ENCODE assay signal across 27 cellular contexts in genomic region chr9:126435626-126436025, GRCh38.
DNase-seq lines count a peak whose midpoint lies in the region; ATAC-seq, FAIRE-seq and TF ChIP-seq lines count a peak whose summit lies in the region.
"Had no signal": no experiment of that assay in that cellular context is flagged by ENCODE, and none has a peak within 500 bp of the region (broad histone marks: within the 10 kb centered on the region; RNA-seq: fewer than 3 reads in every experiment).

No MANE protein-coding gene starts in this region.

- H3K27me3 Mint-ChIP-seq in H9 (ENCODE audit: low read depth) (no peaks in the 10 kb centered on the region), brain (peaks cover 8% of the 10 kb centered on the region)
- H3K27me3 Mint-ChIP-seq: CD4-positive, alpha-beta T cell had no signal

- WGBS in H9 (ENCODE audit: extremely low coverage, insufficient read length, low lambda C conversion rate) = no CpG with 5 or more reads among the region's 8 CpGs
- WGBS in small intestine, 3 donors = 91 to 95% (median 94%) methylated on average over 8 of the region's 8 CpGs

- ATAC-seq in stimulated activated effector memory CD8-positive, alpha-beta T cell treated with anti-CD3 and anti-CD28 coated beads, Interleukin-12 subunit alpha, Interleukin-12 subunit beta, amount 100 ng/mL, for 72 hours = no peak
- ATAC-seq in SK-N-SH treated with all-trans-retinoic acid at 6 μM for 48 hours (no peak), GM21526 (IDR thresholded peaks at IDR 0.05; ENCODE audit: low FRiP score, unreplicated experiment) (no peak)
- ATAC-seq: GM23338, HCT116, Right ventricle myocardium inferior had no signal

- H3K18ac ChIP-seq in H9 (ENCODE audit: insufficient read length, low read depth, low read length) = no peak overlapping the region

- no peak overlapping the region for H3K4me3 Mint-ChIP-seq in H9
- H3K4me3 Mint-ChIP-seq in brain = peak overlapping the region in 1 of 5 experiments; percentile 40
- H3K4me3 Mint-ChIP-seq in stimulated activated effector memory CD8-positive, alpha-beta T cell treated with anti-CD3 and anti-CD28 coated beads, Interleukin-12 subunit alpha, Interleukin-12 subunit beta, amount 100 ng/mL, for 72 hours = no peak overlapping the region
- H3K4me3 Mint-ChIP-seq: CD4-positive, alpha-beta T cell; GM23338 had no signal

- H3K9me3 Mint-ChIP-seq in H9 (no peaks in the 10 kb centered on the region), brain (no peaks in the 10 kb centered on the region)
- no peaks in the 10 kb centered on the region for H3K9me3 Mint-ChIP-seq in stimulated activated effector memory CD8-positive, alpha-beta T cell treated with anti-CD3 and anti-CD28 coated beads, Interleukin-12 subunit alpha, Interleukin-12 subunit beta, amount 100 ng/mL, for 72 hours
- H3K9me3 Mint-ChIP-seq: CD4-positive, alpha-beta T cell; GM23338 had no signal

- H3K9ac ChIP-seq in H9 (ENCODE audit: extremely low read depth, insufficient read length, low read length) = no peak overlapping the region
- H3K9ac ChIP-seq in MM.1S (ENCODE audit: low read length) = no peak overlapping the region
- H3K9ac ChIP-seq: BLaER1 treated with 17β-estradiol and CSF1 and Interleukin-3, amounts not matched to agents 10 nM and 100 nM had no signal

- no peaks in the 10 kb centered on the region for H3K36me3 Mint-ChIP-seq in H9 (ENCODE audit: insufficient read depth in 1 of 3, low read depth in 3 of 3)
- peaks cover 12% of the 10 kb centered on the region for H3K36me3 Mint-ChIP-seq in brain
- H3K36me3 Mint-ChIP-seq in stimulated activated effector memory CD8-positive, alpha-beta T cell treated with anti-CD3 and anti-CD28 coated beads, Interleukin-12 subunit alpha, Interleukin-12 subunit beta, amount 100 ng/mL, for 72 hours = no peaks in the 10 kb centered on the region

- no peak overlapping the region for H2BK12ac ChIP-seq in H9 (ENCODE audit: insufficient read length, low read depth, low read length)

- H4K20me1 ChIP-seq in H9 (ENCODE audit: control insufficient read depth, insufficient read depth, insufficient read length) (no peaks in the 10 kb centered on the region), MM.1S (ENCODE audit: insufficient read depth, low read length) (no peaks in the 10 kb centered on the region)
- H4K20me1 ChIP-seq: BLaER1 treated with 17β-estradiol and CSF1 and Interleukin-3, amounts not matched to agents 10 nM and 100 nM had no signal

- no peak overlapping the region for H2BK15ac ChIP-seq in H9 (ENCODE audit: low read depth, low read length)

- H3K36me3 ChIP-seq in MM.1S (replicated peaks; ENCODE audit: insufficient read depth, low read length) (no peaks in the 10 kb centered on the region), small intestine (ENCODE audit: control insufficient read depth in 2 of 2, insufficient read depth in 2 of 2, low read length in 2 of 2) (no peaks in the 10 kb centered on the region)

- no peaks in the 10 kb centered on the region for H3K79me2 ChIP-seq in H9 (ENCODE audit: insufficient read depth, low read length)
- H3K79me2 ChIP-seq in MM.1S (ENCODE audit: low read length) = no peaks in the 10 kb centered on the region

- no peak overlapping the region for H2AK5ac ChIP-seq in H9 (ENCODE audit: insufficient read length, low read length)

- no peaks in the 10 kb centered on the region for H3K79me1 ChIP-seq in H9 (ENCODE audit: insufficient read depth, low read depth, low read length, poor library complexity, severe bottlenecking)

- H3K4ac ChIP-seq in H9 (ENCODE audit: low read depth, low read length) = no peak overlapping the region

- H3F3A ChIP-seq in MM.1S (ENCODE audit: insufficient read depth, low read length) = no peaks in the 10 kb centered on the region

- H3K4me1 ChIP-seq in H9 (ENCODE audit: insufficient read depth, low read length) = no peaks in the 10 kb centered on the region
- no peaks in the 10 kb centered on the region for H3K4me1 ChIP-seq in MM.1S (ENCODE audit: low read length)
- no peaks in the 10 kb centered on the region for H3K4me1 ChIP-seq in small intestine (ENCODE audit: control insufficient read depth in 2 of 2, insufficient read depth in 1 of 2, low read depth in 1 of 2, low read length in 1 of 2)
- H3K4me1 ChIP-seq: SJCRH30 had no signal

- no peak overlapping the region for H3K4me2 ChIP-seq in H9 (ENCODE audit: insufficient read depth, insufficient read length, low read length)
- H3K4me2 ChIP-seq in MM.1S (ENCODE audit: low read depth, low read length) = no peak overlapping the region
- H3K4me2 ChIP-seq: BLaER1 treated with 17β-estradiol and CSF1 and Interleukin-3, amounts not matched to agents 10 nM and 100 nM; GM23338; PC-9 had no signal

- no peak overlapping the region for H4K8ac ChIP-seq in H9 (replicated peaks; ENCODE audit: insufficient read length, low read depth, low read length)

- DNase-seq in H9 (no peak), islet precursor cell (peak; percentile 30), MM.1S (no peak), small intestine (no peak)
- no peak for DNase-seq in stimulated activated effector memory CD8-positive, alpha-beta T cell treated with anti-CD3 and anti-CD28 coated beads, Interleukin-12 subunit alpha, Interleukin-12 subunit beta, amount 100 ng/mL, for 72 hours (ENCODE audit: low spot score in 2 of 2)
- DNase-seq: AML-193; CD4-positive, alpha-beta T cell; DMS53; IMR-90; KG1; MG63; NCI-H1694; NCI-H2029 treated with DMSO at 0.1 percent for 48 hours; NCI-H446 treated with DMSO at 0.1 percent for 48 hours; NCI-H526; NK-92 treated with Interleukin-12 subunit alpha and Interleukin-12 subunit beta, amount 100 ng/mL, for 24 hours; PC-9; SJCRH30 had no signal

- H2AFZ ChIP-seq in H9 (ENCODE audit: low read length) (no peak overlapping the region), MM.1S (ENCODE audit: low read length) (no peak overlapping the region)
- H2AFZ ChIP-seq: GM23338, PC-9 had no signal

- H3K27me3 ChIP-seq in H9 (ENCODE audit: insufficient read depth, low read length) = no peaks in the 10 kb centered on the region
- H3K27me3 ChIP-seq in MM.1S (replicated peaks; ENCODE audit: insufficient read depth, low read length) = no peaks in the 10 kb centered on the region
- H3K27me3 ChIP-seq in small intestine (ENCODE audit: control insufficient read depth in 2 of 2, insufficient read depth in 2 of 2, low read length in 2 of 2) = no peaks in the 10 kb centered on the region
- H3K27me3 ChIP-seq: BLaER1 treated with 17β-estradiol and CSF1 and Interleukin-3, amounts not matched to agents 10 nM and 100 nM; MG63; SJCRH30 had no signal

- H3T11ph ChIP-seq in H9 (ENCODE audit: low read length) = no peak overlapping the region

- H2BK20ac ChIP-seq in H9 (ENCODE audit: low read depth, low read length, poor library complexity, severe bottlenecking) = no peak overlapping the region

- no peak overlapping the region for H3K4me3 ChIP-seq in MM.1S (ENCODE audit: low read length)
- H3K4me3 ChIP-seq in small intestine (ENCODE audit: low read depth in 1 of 2, low read length in 2 of 2) = no peak overlapping the region
- H3K4me3 ChIP-seq: BLaER1 treated with 17β-estradiol and CSF1 and Interleukin-3, amounts not matched to agents 10 nM and 100 nM; GM23338; MG63; PC-9; SJCRH30 had no signal

- H3K9me2 ChIP-seq in MM.1S (replicated peaks; ENCODE audit: insufficient read depth, low read length) = no peaks in the 10 kb centered on the region

- H2BK120ac ChIP-seq in H9 (ENCODE audit: low read depth, low read length, poor library complexity, severe bottlenecking) = no peak overlapping the region

- H3K23me2 ChIP-seq in H9 (ENCODE audit: insufficient read length, low read depth, low read length, poor library complexity, severe bottlenecking) = no peaks in the 10 kb centered on the region

- peaks cover 3 to 11% of the 10 kb centered on the region in 2 experiments; a peak in 3 of 4 replicates for H3K4me1 Mint-ChIP-seq in H9
- peaks cover 88% of the 10 kb centered on the region for H3K4me1 Mint-ChIP-seq in brain
- H3K4me1 Mint-ChIP-seq in stimulated activated effector memory CD8-positive, alpha-beta T cell treated with anti-CD3 and anti-CD28 coated beads, Interleukin-12 subunit alpha, Interleukin-12 subunit beta, amount 100 ng/mL, for 72 hours = peaks cover 17% of the 10 kb centered on the region

- no peak overlapping the region for H3K14ac ChIP-seq in H9 (ENCODE audit: insufficient read depth, low read length)

- no peak overlapping the region for H4K91ac ChIP-seq in H9 (ENCODE audit: insufficient read length, low read depth, low read length)

- H3K27ac ChIP-seq in H9 (ENCODE audit: insufficient read length, low read depth, low read length) (no peak overlapping the region), MM.1S (ENCODE audit: low read length) (no peak overlapping the region), small intestine (ENCODE audit: low read depth in 1 of 2, low read length in 1 of 2) (no peak overlapping the region)
- H3K27ac ChIP-seq: BLaER1 treated with 17β-estradiol and CSF1 and Interleukin-3, amounts not matched to agents 10 nM and 100 nM; PC-9; SJCRH30 had no signal

- H2BK5ac ChIP-seq in H9 (ENCODE audit: insufficient read length, low read length) = no peak overlapping the region

- H3K23ac ChIP-seq in H9 (ENCODE audit: insufficient read length, low read depth, low read length) = no peak overlapping the region

- H4K5ac ChIP-seq in H9 (ENCODE audit: insufficient read length, low read depth, low read length) = no peak overlapping the region

- no peak for FAIRE-seq in small intestine (lab: Jason Lieb, UNC)
- FAIRE-seq: A204.1, GM18507 had no signal

- H3K27ac Mint-ChIP-seq in H9 = peak overlapping the region in 2 of 3 experiments; percentile 7 to 71; a peak in 2 of 7 replicates
- peak overlapping the region in 4 of 5 experiments; percentile 8 to 97 (median 26) for H3K27ac Mint-ChIP-seq in brain
- peak overlapping the region; percentile 79 for H3K27ac Mint-ChIP-seq in stimulated activated effector memory CD8-positive, alpha-beta T cell treated with anti-CD3 and anti-CD28 coated beads, Interleukin-12 subunit alpha, Interleukin-12 subunit beta, amount 100 ng/mL, for 72 hours
- H3K27ac Mint-ChIP-seq: CD4-positive, alpha-beta T cell; GM23338 had no signal

- H3K9me3 ChIP-seq in H9 (ENCODE audit: control insufficient read depth, low read depth, low read length) (no peaks in the 10 kb centered on the region), MM.1S (replicated peaks; ENCODE audit: insufficient read depth, low read length) (no peaks in the 10 kb centered on the region), small intestine (ENCODE audit: control insufficient read depth, low read depth) (no peaks in the 10 kb centered on the region)
- H3K9me3 ChIP-seq: BLaER1 treated with 17β-estradiol and CSF1 and Interleukin-3, amounts not matched to agents 10 nM and 100 nM; MG63; SJCRH30 had no signal

- H3K56ac ChIP-seq in H9 (ENCODE audit: insufficient read length, low read depth, low read length) = no peak overlapping the region

- no peak for TF ChIP-seq CTCF in H9 (conservative IDR thresholded peaks at IDR 0.05)
- TF ChIP-seq CTCF in brain (conservative IDR thresholded peaks at IDR 0.05) = no peak
- TF ChIP-seq CTCF in MM.1S (IDR thresholded peaks at IDR 0.05; ENCODE audit: low read length) = no peak

TF ChIP-seq in SK-N-SH treated with all-trans-retinoic acid at 6 μM for 48 hours, 23 proteins besides CTCF, POLR2A, EP300 and RAD21:
- TF ChIP-seq TCF4 (CRISPR knock-in tag; IDR thresholded peaks at IDR 0.05; ENCODE audit: borderline replicate concordance) = no peak

Comparison
In these comparisons a context has a peak if more than half of its experiments do, and no peak if none do; other contexts are left out.
1. H3K27ac Mint-ChIP-seq: peak in every context shown above with its lines; median percentile 79 in stimulated activated effector memory CD8-positive, alpha-beta T cell treated with anti-CD3 and anti-CD28 coated beads, Interleukin-12 subunit alpha, Interleukin-12 subunit beta, amount 100 ng/mL, for 72 hours; 39 in H9; 26 in brain.